ENCODE assay signal across 25 cellular contexts in the genomic region with DNA sequence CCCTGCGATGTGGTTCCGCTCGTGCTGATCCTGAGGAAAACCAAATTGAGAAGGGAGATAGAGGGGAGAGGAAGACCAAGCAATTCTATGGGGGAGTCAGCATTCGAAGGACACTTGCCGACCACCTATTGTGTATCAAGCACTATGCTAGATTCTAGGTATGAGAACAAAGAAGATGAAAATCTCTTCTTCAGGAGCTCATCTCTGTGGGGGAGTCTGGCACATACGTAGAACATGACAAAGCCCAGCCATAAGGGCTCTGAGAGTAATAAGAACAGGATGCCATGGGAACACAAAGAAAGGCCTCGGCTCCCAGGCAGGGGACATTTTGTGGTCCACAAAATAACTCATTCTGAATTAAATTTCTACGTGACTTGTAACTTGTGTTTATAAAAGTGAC.
"Had no signal": no experiment of that assay in that cellular context is flagged by ENCODE, and none has a peak within 500 bp of the region (broad histone marks: within the 10 kb centered on the region; RNA-seq: fewer than 3 reads in every experiment).

No MANE protein-coding gene starts in this region.

- H3K9me3 ChIP-seq: MG63, Peyer's patch had no signal

- DNase-seq: activated B cell treated with CpG ODN at 0.5 μM for 24 hours; activated CD4-positive, alpha-beta T cell treated with anti-CD3 and anti-CD28 coated beads for 1 hour; activated CD4-positive, alpha-beta T cell treated with anti-CD3 and anti-CD28 coated beads, Interleukin-2, amount 10 ng/mL, durations not matched to agents 24 days and 14 days; activated CD4-positive, alpha-beta T cell treated with anti-CD3 and anti-CD28 coated beads, Interleukin-2, amount 50 U/mL, for 48 hours; activated effector memory CD4-positive, alpha-beta T cell treated with anti-CD3 and anti-CD28 coated beads, Interleukin-2, amount 50 U/mL, for 16 hours; activated naive CD4-positive, alpha-beta T cell treated with Interleukin-2 at 50 U/mL for 16 hours; activated T-cell treated with anti-CD3 and anti-CD28 coated beads, Interleukin-2, amount 50 U/mL, for 4 hours; amygdala; MG63; MV-4-11; NCI-H1092 treated with DMSO at 0.1 percent for 48 hours; NCI-H1417 treated with DMSO at 0.1 percent for 48 hours; NCI-H1694; NCI-H2029; NCI-H2107; NCI-H2171 treated with DMSO at 0.1 percent for 48 hours; NCI-H345; NCI-H510A; NCI-H69; Peyer's patch; SIG-M5; T-cell; T-helper 2 cell; T1000 had no signal

- ATAC-seq: activated T-cell treated with anti-CD3 and anti-CD28 coated beads, Interleukin-2, amount 50 U/mL, for 4 hours; T-cell had no signal

- H3K27ac ChIP-seq: Peyer's patch, RWPE1 had no signal

- H3K27me3 ChIP-seq: MG63, Peyer's patch had no signal

- H3K4me3 ChIP-seq: MG63, Peyer's patch had no signal
